In the genomic region with DNA sequence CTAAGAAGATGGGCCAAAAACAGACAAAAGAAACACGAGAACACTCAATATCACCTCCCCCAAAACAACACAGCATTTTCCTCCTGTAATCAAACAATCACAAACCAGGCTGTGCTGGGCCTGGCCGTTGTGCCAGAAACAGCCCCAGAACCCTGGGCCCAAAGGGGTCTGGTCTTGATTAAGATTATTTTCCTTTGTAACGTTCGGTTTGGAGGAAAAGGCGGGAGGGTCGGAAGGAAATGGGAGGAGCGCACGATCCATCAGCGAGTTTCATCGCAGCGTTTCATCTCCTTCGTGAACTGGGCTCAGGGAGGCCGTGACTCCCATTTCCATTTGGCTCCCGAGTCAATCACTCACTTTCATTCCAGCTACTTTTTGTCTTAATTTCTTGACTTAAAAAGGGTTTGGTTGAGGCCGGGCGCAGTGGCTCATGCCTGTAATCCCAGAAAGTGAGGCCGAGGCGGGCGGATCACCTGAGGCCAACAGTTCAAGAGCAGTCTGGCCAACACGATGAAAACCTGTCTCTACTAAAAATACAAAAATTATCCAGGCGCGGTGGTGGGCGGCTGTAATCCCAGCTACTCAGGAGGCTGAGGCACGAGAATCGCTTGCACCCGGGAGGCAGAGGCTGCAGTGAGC, we compare ENCODE assay signal across 14 cellular contexts.
A peak's percentile ranks its signal among the peaks of the same experiment; 100 is the strongest.
DNase-seq lines count a peak whose midpoint lies in the region; ATAC-seq and TF ChIP-seq lines count a peak whose summit lies in the region.
"Had no signal": no experiment of that assay in that cellular context is flagged by ENCODE, and none has a peak within 500 bp of the region (broad histone marks: within the 10 kb centered on the region; RNA-seq: fewer than 3 reads in every experiment).

No MANE protein-coding gene starts in this region.

- H3K27ac ChIP-seq in heart right ventricle = peak overlapping the region; percentile 22 to 89 (median 78)
- peak overlapping the region; percentile 66 for H3K27ac ChIP-seq in parathyroid adenoma

- intact Hi-C loops in heart right ventricle (cut with DNase I) = loop anchor here in 4 of 10 donors (5.0 to 10.0 kb wide), 4 partner anchors 36 to 73 kb away; a partner anchor contains a TSS
- intact Hi-C loops in Right ventricle myocardium inferior (cut with DNase I) = loop anchor here (5.0 kb wide), 2 partner anchors 36 to 59 kb away; a partner anchor contains a TSS
- intact Hi-C loops in left cardiac atrium (cut with DNase I) = no loop called here

- peak overlapping the region in 5 of 10 donors; percentile 3 to 23 (median 15) for H3K4me3 ChIP-seq in heart right ventricle
- no peak overlapping the region for H3K4me3 ChIP-seq in parathyroid adenoma (ENCODE audit: low read depth, low read length)

- no peaks in the 10 kb centered on the region for H3K79me2 ChIP-seq in parathyroid adenoma

- H3K9ac ChIP-seq in parathyroid adenoma = no peak overlapping the region

- H3K9me3 ChIP-seq in heart right ventricle (no peaks in the 10 kb centered on the region), parathyroid adenoma (ENCODE audit: control insufficient read depth, low read length) (no peaks in the 10 kb centered on the region)

- no peak overlapping the region for H2AFZ ChIP-seq in parathyroid adenoma

- H3K27me3 ChIP-seq in heart right ventricle (no peaks in the 10 kb centered on the region), parathyroid adenoma (ENCODE audit: control insufficient read depth, insufficient read depth, low read length) (no peaks in the 10 kb centered on the region)

- 69 to 70% methylated on average over 26 of the region's 26 CpGs for WGBS in heart right ventricle, 2 donors

- DNase-seq in heart right ventricle (peak in 1 of 2 donors; percentile 39), Right ventricle myocardium inferior (ENCODE audit: missing footprints) (no peak), left cardiac atrium (peak; percentile 61), inferior parietal cortex (ENCODE audit: extremely low spot score) (no peak)
- no peak for DNase-seq in activated effector memory CD4-positive, alpha-beta T cell treated with anti-CD3 and anti-CD28 coated beads, Interleukin-2, amount 50 U/mL, for 16 hours
- DNase-seq in central memory CD4-positive, alpha-beta T cell = no peak
- DNase-seq: activated CD8-positive, alpha-beta memory T cell treated with anti-CD3 and anti-CD28 coated beads for 24 hours; activated naive CD4-positive, alpha-beta T cell treated with anti-CD3 and anti-CD28 coated beads for 36 hours; Kasumi-1; NCI-H1694 treated with DMSO at 0.1 percent for 48 hours; NCI-H748 treated with DMSO at 0.1 percent for 48 hours; stimulated activated naive CD8-positive, alpha-beta T cell treated with anti-CD3 and anti-CD28 coated beads, Interleukin-15, amount 100 ng/mL, for 72 hours had no signal

- H3K4me1 ChIP-seq in heart right ventricle = peaks cover 0 to 48% (median 24%) of the 10 kb centered on the region in 9 donors
- H3K4me1 ChIP-seq in parathyroid adenoma = no peaks in the 10 kb centered on the region

- TF ChIP-seq CTCF in heart right ventricle (IDR thresholded peaks at IDR 0.05) (no peak), parathyroid adenoma (IDR thresholded peaks at IDR 0.05) (no peak)

- H3K36me3 ChIP-seq in heart right ventricle = peaks cover 0 to 4% (median 0%) of the 10 kb centered on the region in 9 donors
- H3K36me3 ChIP-seq in parathyroid adenoma (ENCODE audit: control insufficient read depth, insufficient read depth, low read length) = no peaks in the 10 kb centered on the region

- peak in 7 of 8 donors; percentile 8 to 61 (median 27) for ATAC-seq in heart right ventricle
- no peak for ATAC-seq in Right ventricle myocardium inferior
- ATAC-seq in left cardiac atrium = peak in 1 of 2 donors; percentile 32
- no peak for ATAC-seq in GM21717 (IDR thresholded peaks at IDR 0.05; ENCODE audit: unreplicated experiment)
- ATAC-seq: stimulated activated naive CD8-positive, alpha-beta T cell treated with anti-CD3 and anti-CD28 coated beads, Interleukin-15, amount 100 ng/mL, for 72 hours had no signal

- H3K4me2 ChIP-seq in parathyroid adenoma (ENCODE audit: low read length) = no peak overlapping the region

Comparison
In these comparisons a context has a peak if more than half of its experiments do, and no peak if none do; other contexts are left out.
1. ATAC-seq: peak in heart right ventricle (7 of 8); none in Right ventricle myocardium inferior (single experiment) and GM21717 (single experiment).